In the genomic region with DNA sequence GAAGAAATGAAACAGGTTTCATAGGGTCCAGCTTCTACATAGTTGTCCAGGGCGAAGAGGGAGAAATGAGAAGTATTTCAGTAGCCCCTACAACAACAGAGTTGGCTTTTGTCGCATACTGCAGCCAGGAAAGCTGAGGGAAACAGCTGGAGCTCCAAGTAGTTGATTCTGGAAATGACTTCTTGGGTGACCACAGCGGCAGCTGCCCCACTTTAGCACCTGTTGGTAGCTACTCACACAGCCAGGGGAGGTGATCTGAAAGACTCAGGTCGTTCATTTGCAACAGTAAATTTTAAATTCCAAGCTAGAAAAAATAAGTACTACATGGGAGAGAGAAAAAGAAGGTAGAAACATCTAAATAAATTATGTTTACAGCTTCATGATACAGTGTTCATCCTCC, we compare ENCODE assay signal across 17 cellular contexts. TPM values are rescaled to one million over a fixed set of nuclear protein-coding genes. Genes with fewer than 3 reads are reported as not detected.
DNase-seq lines count a peak whose midpoint lies in the region; ATAC-seq and TF ChIP-seq lines count a peak whose summit lies in the region.
"Had no signal": no experiment of that assay in that cellular context is flagged by ENCODE, and none has a peak within 500 bp of the region (broad histone marks: within the 10 kb centered on the region; RNA-seq: fewer than 3 reads in every experiment).

No MANE protein-coding gene starts in this region.

- H3K27me3 Mint-ChIP-seq in activated T-cell treated with anti-CD3 and anti-CD28 coated beads, Interleukin-2, amount 50 U/mL, for 72 hours (ENCODE audit: low read depth), result no peaks in the 10 kb centered on the region
- peaks cover 6% of the 10 kb centered on the region for H3K27me3 Mint-ChIP-seq in endothelial cell (ENCODE audit: unreplicated experiment)
- no peaks in the 10 kb centered on the region for H3K27me3 Mint-ChIP-seq in stimulated activated memory B cell treated with anti-CD40 and anti-IgM and Interleukin-4, amounts not matched to agents 10 μg/mL and 1 μg/mL and 100 μg/mL, for 72 hours
- H3K27me3 Mint-ChIP-seq: stimulated activated naive CD8-positive, alpha-beta T cell treated with anti-CD3 and anti-CD28 coated beads, Interleukin-15, amount 100 ng/mL, for 72 hours had no signal

- CTCF ChIA-PET in SK-N-SH (lab: Yijun Ruan, JAX), result interaction anchor here (1.4 kb wide), 1 partner anchor 231 kb away, joined by 3 read pairs; no protein-coding TSS in a partner anchor

- H3K4me3 ChIP-seq in aorta (ENCODE audit: low read length in 2 of 2) (no peak overlapping the region), SK-N-SH (ENCODE audit: low read depth in 2 of 2, low read length in 1 of 2) (no peak overlapping the region)

- H3K9ac ChIP-seq in SK-N-SH, result no peak overlapping the region

- H3K4me2 ChIP-seq in SK-N-SH, result no peak overlapping the region

- peaks cover 43% of the 10 kb centered on the region for H3K79me2 ChIP-seq in SK-N-SH (ENCODE audit: insufficient read depth)

- peak overlapping the region; percentile 82; the same call in 1 of the 2 replicates for H3K27ac ChIP-seq in VCaP
- no peak overlapping the region for H3K27ac ChIP-seq in aorta (ENCODE audit: low read depth in 1 of 2, low read length in 2 of 2)
- H3K27ac ChIP-seq in SK-N-SH (ENCODE audit: low read depth in 2 of 2, low read length in 1 of 2), result no peak overlapping the region

- no peak for ATAC-seq in activated T-cell treated with anti-CD3 and anti-CD28 coated beads, Interleukin-2, amount 50 U/mL, for 72 hours (replicated peaks in 1 of 2)
- no peak for ATAC-seq in stimulated activated memory B cell treated with anti-CD40 and anti-IgM and Interleukin-4, amounts not matched to agents 10 μg/mL and 1 μg/mL and 100 μg/mL, for 72 hours
- ATAC-seq in aorta (ENCODE audit: low FRiP score), result no peak
- ATAC-seq: stimulated activated naive CD8-positive, alpha-beta T cell treated with anti-CD3 and anti-CD28 coated beads, Interleukin-15, amount 100 ng/mL, for 72 hours had no signal

- H3K27ac Mint-ChIP-seq in activated T-cell treated with anti-CD3 and anti-CD28 coated beads, Interleukin-2, amount 50 U/mL, for 72 hours, result peak overlapping the region; percentile 26
- H3K27ac Mint-ChIP-seq in endothelial cell (ENCODE audit: unreplicated experiment), result peak overlapping the region; percentile 81
- H3K27ac Mint-ChIP-seq in stimulated activated memory B cell treated with anti-CD40 and anti-IgM and Interleukin-4, amounts not matched to agents 10 μg/mL and 1 μg/mL and 100 μg/mL, for 72 hours, result no peak overlapping the region

- WGBS in aorta, 2 donors, result 94 to 95% methylated on average over 4 of the region's 4 CpGs
- 94% methylated on average over 4 of the region's 4 CpGs for WGBS in SK-N-SH (ENCODE audit: low lambda C conversion rate)

- peaks cover 58% of the 10 kb centered on the region for H3K4me1 Mint-ChIP-seq in activated T-cell treated with anti-CD3 and anti-CD28 coated beads, Interleukin-2, amount 50 U/mL, for 72 hours (ENCODE audit: low read depth)
- peaks cover 59% of the 10 kb centered on the region for H3K4me1 Mint-ChIP-seq in endothelial cell (ENCODE audit: unreplicated experiment)
- peaks cover 44% of the 10 kb centered on the region for H3K4me1 Mint-ChIP-seq in stimulated activated memory B cell treated with anti-CD40 and anti-IgM and Interleukin-4, amounts not matched to agents 10 μg/mL and 1 μg/mL and 100 μg/mL, for 72 hours

- no peaks in the 10 kb centered on the region for H3K9me3 Mint-ChIP-seq in activated T-cell treated with anti-CD3 and anti-CD28 coated beads, Interleukin-2, amount 50 U/mL, for 72 hours
- H3K9me3 Mint-ChIP-seq in endothelial cell (ENCODE audit: unreplicated experiment), result no peaks in the 10 kb centered on the region
- H3K9me3 Mint-ChIP-seq in stimulated activated memory B cell treated with anti-CD40 and anti-IgM and Interleukin-4, amounts not matched to agents 10 μg/mL and 1 μg/mL and 100 μg/mL, for 72 hours, result no peaks in the 10 kb centered on the region
- H3K9me3 Mint-ChIP-seq: stimulated activated naive CD8-positive, alpha-beta T cell treated with anti-CD3 and anti-CD28 coated beads, Interleukin-15, amount 100 ng/mL, for 72 hours had no signal

- H3K9me3 ChIP-seq in aorta (ENCODE audit: control insufficient read depth, low read length), result no peaks in the 10 kb centered on the region
- no peaks in the 10 kb centered on the region for H3K9me3 ChIP-seq in SK-N-SH
- H3K9me3 ChIP-seq: breast epithelium had no signal

- H3K9me2 ChIP-seq in SK-N-SH, result no peaks in the 10 kb centered on the region

- TF ChIP-seq RAD21 in SK-N-SH (IDR thresholded peaks at IDR 0.05; ENCODE audit: low read length), result no peak

- no peaks in the 10 kb centered on the region for H4K20me1 ChIP-seq in SK-N-SH (ENCODE audit: insufficient read depth)

- intact Hi-C loops in aorta (cut with DNase I), result loop anchor here in 1 of 2 donors (5.0 kb wide), 2 partner anchors 59 to 179 kb away; no protein-coding TSS in a partner anchor

- DNase-seq in activated T-cell treated with anti-CD3 and anti-CD28 coated beads, Interleukin-2, amount 50 U/mL, for 72 hours, result no peak
- no peak for DNase-seq in activated T-cell treated with anti-CD3 and anti-CD28 coated beads, Interleukin-2, amount 50 U/mL, for 1 hour
- DNase-seq in endothelial cell (ENCODE audit: low spot score) (no peak), aorta (no peak), SK-N-SH (no peak)
- DNase-seq in stimulated activated CD4-positive, alpha-beta T cell treated with anti-CD3 and anti-CD28 coated beads, Interleukin-4, amount 100 ng/mL, for 24 hours, result no peak
- DNase-seq: activated CD4-positive, alpha-beta T cell treated with anti-CD3 and anti-CD28 coated beads for 1 hour; activated effector memory CD4-positive, alpha-beta T cell treated with anti-CD3 and anti-CD28 coated beads, Interleukin-2, amount 50 U/mL, for 16 hours; Calu3; head of caudate nucleus; kidney; RPMI8226; small intestine; stimulated activated naive CD8-positive, alpha-beta T cell treated with anti-CD3 and anti-CD28 coated beads, Interleukin-15, amount 100 ng/mL, for 72 hours had no signal

- H3K4me3 Mint-ChIP-seq in activated T-cell treated with anti-CD3 and anti-CD28 coated beads, Interleukin-2, amount 50 U/mL, for 72 hours, result peak overlapping the region; percentile 97 to 98
- no peak overlapping the region for H3K4me3 Mint-ChIP-seq in endothelial cell (ENCODE audit: unreplicated experiment)
- H3K4me3 Mint-ChIP-seq in stimulated activated memory B cell treated with anti-CD40 and anti-IgM and Interleukin-4, amounts not matched to agents 10 μg/mL and 1 μg/mL and 100 μg/mL, for 72 hours, result peak overlapping the region; percentile 26

- POLR2A ChIA-PET in SK-N-SH (lab: Yijun Ruan, JAX), result no interaction called here

- no peak overlapping the region for H2AFZ ChIP-seq in SK-N-SH (ENCODE audit: low read depth)

- H3F3A ChIP-seq in SK-N-SH (replicated peaks; ENCODE audit: insufficient read depth), result peaks cover 5% of the 10 kb centered on the region

- H3K36me3 Mint-ChIP-seq in activated T-cell treated with anti-CD3 and anti-CD28 coated beads, Interleukin-2, amount 50 U/mL, for 72 hours (ENCODE audit: insufficient read depth in 2 of 2), result peaks cover 2 to 10% of the 10 kb centered on the region in 2 donors
- peaks cover 8% of the 10 kb centered on the region for H3K36me3 Mint-ChIP-seq in endothelial cell (ENCODE audit: low read depth, unreplicated experiment)
- peaks cover 6% of the 10 kb centered on the region for H3K36me3 Mint-ChIP-seq in stimulated activated memory B cell treated with anti-CD40 and anti-IgM and Interleukin-4, amounts not matched to agents 10 μg/mL and 1 μg/mL and 100 μg/mL, for 72 hours

- TF ChIP-seq EP300 in SK-N-SH (IDR thresholded peaks at IDR 0.05; ENCODE audit: borderline replicate concordance in 1 of 2, low read depth in 1 of 2, low read length in 1 of 2), result no peak

- H3K36me3 ChIP-seq in aorta (ENCODE audit: control insufficient read depth in 1 of 2, insufficient read depth in 2 of 2, low read length in 1 of 2) (peaks cover 0 to 2% of the 10 kb centered on the region in 2 donors), SK-N-SH (replicated peaks in 1 of 2; ENCODE audit: control insufficient read depth in 1 of 2, insufficient read depth in 2 of 2, low read length in 1 of 2) (peaks cover 6 to 10% of the 10 kb centered on the region in 2 experiments)
- H3K36me3 ChIP-seq: breast epithelium had no signal

- H3K27me3 ChIP-seq in aorta (ENCODE audit: control insufficient read depth in 1 of 2, insufficient read depth in 2 of 2, low read length in 1 of 2) (no peaks in the 10 kb centered on the region), SK-N-SH (ENCODE audit: insufficient read depth) (no peaks in the 10 kb centered on the region)
- H3K27me3 ChIP-seq: breast epithelium had no signal

- TF ChIP-seq CTCF in VCaP (conservative IDR thresholded peaks at IDR 0.05) (no peak), endothelial cell (IDR thresholded peaks at IDR 0.05; ENCODE audit: unreplicated experiment) (no peak), SK-N-SH (IDR thresholded peaks at IDR 0.05) (no peak)

- peaks cover 0 to 6% of the 10 kb centered on the region in 2 donors for H3K4me1 ChIP-seq in aorta (ENCODE audit: control insufficient read depth in 1 of 2, insufficient read depth in 2 of 2, low read length in 2 of 2)
- H3K4me1 ChIP-seq in SK-N-SH (ENCODE audit: control insufficient read depth in 1 of 2, insufficient read depth in 2 of 2, low read depth in 1 of 2, low read length in 1 of 2), result peaks cover 0 to 13% of the 10 kb centered on the region in 2 experiments; a peak in 2 of 4 replicates

TF ChIP-seq in SK-N-SH, 30 proteins besides CTCF, POLR2A, EP300 and RAD21 (continues in another document):
- TF ChIP-seq NRF1 (IDR thresholded peaks at IDR 0.05; ENCODE audit: low read depth, low read length) (no peak), FOXJ3 (CRISPR knock-in tag; IDR thresholded peaks at IDR 0.05) (no peak), GATA2 (CRISPR knock-in tag; IDR thresholded peaks at IDR 0.05) (no peak), TEAD4 (IDR thresholded peaks at IDR 0.05; ENCODE audit: borderline replicate concordance, insufficient read depth) (no peak), MEF2A (IDR thresholded peaks at IDR 0.05; ENCODE audit: borderline replicate concordance, low read depth) (no peak)

RNA-seq across cellular contexts. Expression of a gene that starts 2.3 kb away (rescaled TPM):
- 10 to 100 TPM; 18.6 to 18.8 TPM for total RNA-seq in activated T-cell treated with anti-CD3 and anti-CD28 coated beads, Interleukin-2, amount 50 U/mL, for 72 hours
- total RNA-seq in endothelial cell (ENCODE audit: unreplicated experiment), result 62.5 TPM
- total RNA-seq in aorta, result 10 to 100 TPM; 19.3 to 22.6 TPM
- 1 to 10 TPM; 6.0 to 10.0 TPM for polyA plus RNA-seq in aorta
- polyA plus RNA-seq in SK-N-SH (2012; rRNA removed), result 5.5 and 8.4 TPM in 2 replicates
- 5.9 and 6.0 TPM in 2 replicates for polyA plus RNA-seq in SK-N-SH (2012; cell fraction: cytosol; rRNA removed)
- 8.9 and 16.4 TPM in 2 replicates for polyA plus RNA-seq in SK-N-SH (2012; cell fraction: nucleus; rRNA removed)

RNA-seq across cellular contexts. Expression of a gene that starts 2.5 kb away (rescaled TPM):
- total RNA-seq in activated T-cell treated with anti-CD3 and anti-CD28 coated beads, Interleukin-2, amount 50 U/mL, for 72 hours, result 10 to 100 TPM; 16.0 to 23.7 TPM
- 8.3 TPM for total RNA-seq in endothelial cell (ENCODE audit: unreplicated experiment)
- total RNA-seq in aorta, result 10 to 100 TPM; 10.7 to 12.2 TPM
- 10 to 100 TPM; 11.6 to 19.6 TPM for polyA plus RNA-seq in aorta
- 26.7 and 34.7 TPM in 2 replicates for polyA plus RNA-seq in SK-N-SH (2012; rRNA removed)
- 38.9 and 48.4 TPM in 2 replicates for polyA plus RNA-seq in SK-N-SH (2012; cell fraction: cytosol; rRNA removed)
- polyA plus RNA-seq in SK-N-SH (2012; cell fraction: nucleus; rRNA removed), result 8.4 and 18.6 TPM in 2 replicates
